Comparison of ENCODE assay signal across 8 cellular contexts in genomic region chr3:131026321-131027151, GRCh38. TPM values are rescaled to one million over a fixed set of nuclear protein-coding genes. Genes with fewer than 3 reads are reported as not detected.
A peak's percentile ranks its signal among the peaks of the same experiment; 100 is the strongest.
DNase-seq lines count a peak whose midpoint lies in the region; ATAC-seq and TF ChIP-seq lines count a peak whose summit lies in the region.

ASTE1 (minus strand) TSS chr3:131026825; CDS start chr3:131025306, 1,519 bp downstream.
NEK11 (plus strand) TSS chr3:131026877; CDS start chr3:131029709, 2,832 bp downstream.

- TF ChIP-seq CTCF in GM10266 (IDR thresholded peaks at IDR 0.05; ENCODE audit: control insufficient read depth, insufficient read depth, low read depth, missing control alignments) (no peak), parathyroid adenoma (IDR thresholded peaks at IDR 0.05) (no peak), tibial nerve (IDR thresholded peaks at IDR 0.05) (no peak)

- TF ChIP-seq POLR2A in tibial nerve (IDR thresholded peaks at IDR 0.05) = peak; percentile 23 to 47

- H3K4me1 ChIP-seq in parathyroid adenoma = peaks cover 17% of the 10 kb centered on the region
- peaks cover 0 to 57% (median 19%) of the 10 kb centered on the region in 4 donors for H3K4me1 ChIP-seq in tibial nerve

- H3K27ac ChIP-seq in parathyroid adenoma (peak within 1 kb of the TSS; percentile 88), tibial nerve (peak within 1 kb of the TSS; percentile 81 to 92 (median 86))

- H3K36me3 ChIP-seq in parathyroid adenoma (ENCODE audit: control insufficient read depth, insufficient read depth, low read length) (no peaks in the 10 kb centered on the region), tibial nerve (peaks cover 0 to 33% (median 0%) of the 10 kb centered on the region in 3 donors)

- intact Hi-C loops in Right ventricle myocardium inferior (cut with DNase I) = loop anchor here (5.0 to 10.0 kb wide), 2 partner anchors 279 to 358 kb away; partner anchors contain the start of genes NUDT16 and PIK3R4

- peaks cover 20% of the 10 kb centered on the region for H3K79me2 ChIP-seq in parathyroid adenoma

- H3K27ac Mint-ChIP-seq in activated naive CD8-positive, alpha-beta T cell treated with anti-CD3 and anti-CD28 coated beads for 36 hours = peak within 1 kb of the TSS; percentile 89

- no peaks in the 10 kb centered on the region for H3K9me3 Mint-ChIP-seq in activated naive CD8-positive, alpha-beta T cell treated with anti-CD3 and anti-CD28 coated beads for 36 hours

- H3K36me3 Mint-ChIP-seq in activated naive CD8-positive, alpha-beta T cell treated with anti-CD3 and anti-CD28 coated beads for 36 hours = peaks cover 23% of the 10 kb centered on the region

- 0 to 1% methylated on average over 40 to 42 of the region's 56 CpGs for WGBS in tibial nerve, 2 donors

- H3K4me3 Mint-ChIP-seq in activated naive CD8-positive, alpha-beta T cell treated with anti-CD3 and anti-CD28 coated beads for 36 hours = peak within 1 kb of the TSS; percentile 84

- H3K27me3 ChIP-seq in parathyroid adenoma (ENCODE audit: control insufficient read depth, insufficient read depth, low read length) (no peaks in the 10 kb centered on the region), tibial nerve (no peaks in the 10 kb centered on the region)

- H3K4me3 ChIP-seq in parathyroid adenoma (ENCODE audit: low read depth, low read length) (peak within 1 kb of the TSS; percentile 81), tibial nerve (peak within 1 kb of the TSS; percentile 65 to 84 (median 78))

- peak within 1 kb of the TSS; percentile 51 for H3K9ac ChIP-seq in parathyroid adenoma

- TF ChIP-seq EP300 in tibial nerve (IDR thresholded peaks at IDR 0.05) = peak; percentile 74 to 82

- peak; percentile 99 for ATAC-seq in HG02623 (IDR thresholded peaks at IDR 0.05; ENCODE audit: unreplicated experiment)
- peak; percentile 99 for ATAC-seq in SK-N-SH treated with all-trans-retinoic acid at 6 μM for 48 hours
- ATAC-seq in Right ventricle myocardium inferior = peak; percentile 99

- H3K27me3 Mint-ChIP-seq in activated naive CD8-positive, alpha-beta T cell treated with anti-CD3 and anti-CD28 coated beads for 36 hours = no peaks in the 10 kb centered on the region

- peaks cover 41% of the 10 kb centered on the region for H3K4me1 Mint-ChIP-seq in activated naive CD8-positive, alpha-beta T cell treated with anti-CD3 and anti-CD28 coated beads for 36 hours

- H2AFZ ChIP-seq in parathyroid adenoma = peak within 1 kb of the TSS; percentile 94

- H3K9me3 ChIP-seq in parathyroid adenoma (ENCODE audit: control insufficient read depth, low read length) (no peaks in the 10 kb centered on the region), tibial nerve (no peaks in the 10 kb centered on the region)

- peak within 1 kb of the TSS; percentile 73 for H3K4me2 ChIP-seq in parathyroid adenoma (ENCODE audit: low read length)

- DNase-seq in GM10266 (ENCODE audit: extremely low spot score) = peak; percentile 81
- peak; percentile 86 for DNase-seq in NCI-H1092 treated with DMSO at 0.1 percent for 48 hours (lab: John Stamatoyannopoulos, UW)
- DNase-seq in activated naive CD8-positive, alpha-beta T cell treated with anti-CD3 and anti-CD28 coated beads for 36 hours = peak; percentile 91
- DNase-seq in Right ventricle myocardium inferior (ENCODE audit: missing footprints) = peak; percentile 97
- DNase-seq in tibial nerve (ENCODE audit: low spot score in 2 of 2) = peak; percentile 76 to 87

TF ChIP-seq in SK-N-SH treated with all-trans-retinoic acid at 6 μM for 48 hours, 23 proteins besides CTCF, POLR2A, EP300 and RAD21:
- no peak for TF ChIP-seq CSRNP3 (CRISPR knock-in tag; IDR thresholded peaks at IDR 0.05)
- 0 out of 2 replicates have a peak, but pooled peaks have one; percentile 56 for TF ChIP-seq ZFP3 (CRISPR knock-in tag; IDR thresholded peaks at IDR 0.05)
- TF ChIP-seq PPARA (CRISPR knock-in tag; IDR thresholded peaks at IDR 0.05; ENCODE audit: borderline replicate concordance) = no peak

RNA-seq across cellular contexts. Expression of gene ASTE1, which starts in this region (rescaled TPM):
- 1 to 10 TPM; 8.0 to 9.6 TPM for total RNA-seq in activated naive CD8-positive, alpha-beta T cell treated with anti-CD3 and anti-CD28 coated beads for 36 hours
- total RNA-seq in Right ventricle myocardium inferior (3.4 TPM), tibial nerve (1 to 10 TPM; 5.2 to 8.1 (median 6.3) TPM)

RNA-seq across cellular contexts. Expression of gene NEK11, which starts in this region (rescaled TPM):
- 1 to 10 TPM in 1 of 2 experiments, under 1 TPM in 1; 0.85 to 2.1 TPM for total RNA-seq in activated naive CD8-positive, alpha-beta T cell treated with anti-CD3 and anti-CD28 coated beads for 36 hours
- 1.3 TPM for total RNA-seq in Right ventricle myocardium inferior
- total RNA-seq in tibial nerve = 10 to 100 TPM in 3 of 4 donors, 1 to 10 TPM in 1; 7.0 to 32.8 (median 15.3) TPM

Comparison
In these comparisons a context has a peak if more than half of its experiments do, and no peak if none do; other contexts are left out.
1. Peak in every context shown above with its lines: DNase-seq, ATAC-seq, H3K4me3 ChIP-seq and H3K27ac ChIP-seq.